9 cellular contexts compared by ENCODE assay signal in the genomic region with DNA sequence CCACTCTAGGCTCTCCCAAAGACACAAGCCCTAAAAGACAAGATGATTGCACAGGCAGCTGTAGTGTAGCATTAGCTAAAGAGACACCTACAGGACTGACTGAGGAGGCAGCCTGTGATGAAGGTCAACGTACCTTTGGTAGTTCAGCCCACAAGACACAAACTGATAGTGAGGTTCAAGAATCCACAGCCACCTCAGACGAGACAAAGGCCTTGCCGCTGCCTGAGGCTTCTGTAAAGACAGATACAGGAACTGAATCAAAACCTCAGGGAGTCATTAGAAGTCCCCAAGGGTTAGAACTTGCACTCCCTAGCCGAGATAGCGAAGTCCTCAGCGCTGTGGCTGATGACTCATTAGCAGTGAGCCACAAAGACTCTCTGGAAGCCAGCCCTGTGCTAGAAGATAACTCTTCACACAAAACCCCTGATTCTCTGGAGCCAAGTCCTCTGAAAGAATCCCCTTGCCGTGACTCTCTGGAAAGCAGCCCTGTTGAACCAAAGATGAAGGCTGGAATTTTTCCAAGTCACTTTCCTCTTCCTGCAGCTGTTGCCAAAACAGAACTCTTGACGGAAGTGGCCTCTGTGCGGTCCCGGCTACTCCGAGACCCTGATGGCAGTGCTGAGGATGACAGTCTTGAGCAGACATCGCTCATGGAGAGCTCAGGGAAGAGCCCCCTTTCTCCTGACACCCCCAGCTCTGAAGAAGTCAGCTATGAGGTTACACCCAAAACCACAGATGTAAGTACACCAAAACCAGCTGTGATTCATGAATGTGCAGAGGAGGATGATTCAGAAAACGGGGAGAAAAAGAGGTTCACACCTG.
DNase-seq lines count a peak whose midpoint lies in the region; ATAC-seq and TF ChIP-seq lines count a peak whose summit lies in the region.
"Had no signal": no experiment of that assay in that cellular context is flagged by ENCODE, and none has a peak within 500 bp of the region (broad histone marks: within the 10 kb centered on the region; RNA-seq: fewer than 3 reads in every experiment).

No MANE protein-coding gene starts in this region.

- intact Hi-C loops in esophagus muscularis mucosa (cut with DNase I), result no loop called here

- no peaks in the 10 kb centered on the region for H3K36me3 Mint-ChIP-seq in T-helper 17 cell (ENCODE audit: low read depth)
- H3K36me3 Mint-ChIP-seq in stimulated activated memory B cell treated with anti-CD40 and anti-IgM and Interleukin-4, amounts not matched to agents 10 μg/mL and 1 μg/mL and 100 μg/mL, for 72 hours, result peaks cover 5% of the 10 kb centered on the region

- peaks cover 4% of the 10 kb centered on the region for H3K9me3 Mint-ChIP-seq in stimulated activated memory B cell treated with anti-CD40 and anti-IgM and Interleukin-4, amounts not matched to agents 10 μg/mL and 1 μg/mL and 100 μg/mL, for 72 hours

- peaks cover 7% of the 10 kb centered on the region for H3K27me3 Mint-ChIP-seq in T-helper 17 cell
- H3K27me3 Mint-ChIP-seq in stimulated activated memory B cell treated with anti-CD40 and anti-IgM and Interleukin-4, amounts not matched to agents 10 μg/mL and 1 μg/mL and 100 μg/mL, for 72 hours, result peaks cover 68% of the 10 kb centered on the region

- H3K36me3 ChIP-seq in BE2C, result no peaks in the 10 kb centered on the region; the same call in none of the 2 replicates
- peaks cover 0 to 32% (median 8%) of the 10 kb centered on the region in 4 donors for H3K36me3 ChIP-seq in esophagus muscularis mucosa

- H3K27ac ChIP-seq in esophagus muscularis mucosa (replicated peaks in 1 of 4), result no peak overlapping the region
- H3K27ac ChIP-seq: tibial artery had no signal

- peak overlapping the region; percentile 77 for H3K4me3 Mint-ChIP-seq in T-helper 17 cell
- peak overlapping the region; percentile 36 for H3K4me3 Mint-ChIP-seq in stimulated activated memory B cell treated with anti-CD40 and anti-IgM and Interleukin-4, amounts not matched to agents 10 μg/mL and 1 μg/mL and 100 μg/mL, for 72 hours

- no peak for TF ChIP-seq POLR2A in esophagus muscularis mucosa (IDR thresholded peaks at IDR 0.05; ENCODE audit: low read depth)

- H3K4me1 ChIP-seq in BE2C (no peaks in the 10 kb centered on the region), esophagus muscularis mucosa (peaks cover 0 to 8% (median 0%) of the 10 kb centered on the region in 4 donors)
- H3K4me1 ChIP-seq: tibial artery had no signal

- no peak for TF ChIP-seq EP300 in esophagus muscularis mucosa (IDR thresholded peaks at IDR 0.05)

- DNase-seq in BE2C, result peak; percentile 16
- DNase-seq in T-helper 17 cell, result peak; percentile 7 to 47 (median 30)
- DNase-seq in amniotic epithelial cell (ENCODE audit: low read depth), result peak; percentile 76
- DNase-seq in lung microvascular endothelial cell (ENCODE audit: low read depth in 2 of 2), result peak; percentile 42 to 62
- DNase-seq in esophagus muscularis mucosa (ENCODE audit: extremely low spot score), result no peak

- H3K9me3 ChIP-seq in BE2C (no peaks in the 10 kb centered on the region), T-helper 17 cell (ENCODE audit: control insufficient read depth, low read length, poor library complexity, severe bottlenecking) (peaks cover 6% of the 10 kb centered on the region), esophagus muscularis mucosa (no peaks in the 10 kb centered on the region)
- H3K9me3 ChIP-seq: tibial artery had no signal

- 51% methylated on average over 8 of the region's 13 CpGs for WGBS in esophagus muscularis mucosa

- H3K27ac Mint-ChIP-seq in T-helper 17 cell, result peak overlapping the region; percentile 87
- H3K27ac Mint-ChIP-seq in stimulated activated memory B cell treated with anti-CD40 and anti-IgM and Interleukin-4, amounts not matched to agents 10 μg/mL and 1 μg/mL and 100 μg/mL, for 72 hours, result no peak overlapping the region

- peak; percentile 93 for ATAC-seq in GM19372 (IDR thresholded peaks at IDR 0.05; ENCODE audit: low read depth, unreplicated experiment)
- peak; percentile 99 for ATAC-seq in HG03439 (IDR thresholded peaks at IDR 0.05; ENCODE audit: unreplicated experiment)
- ATAC-seq in T-helper 17 cell, result peak; percentile 93
- peak; percentile 99 for ATAC-seq in stimulated activated memory B cell treated with anti-CD40 and anti-IgM and Interleukin-4, amounts not matched to agents 10 μg/mL and 1 μg/mL and 100 μg/mL, for 72 hours

- H3K27me3 ChIP-seq in BE2C (no peaks in the 10 kb centered on the region), esophagus muscularis mucosa (no peaks in the 10 kb centered on the region)
- H3K27me3 ChIP-seq: tibial artery had no signal

- peaks cover 21% of the 10 kb centered on the region for H3K4me1 Mint-ChIP-seq in T-helper 17 cell
- peaks cover 34% of the 10 kb centered on the region for H3K4me1 Mint-ChIP-seq in stimulated activated memory B cell treated with anti-CD40 and anti-IgM and Interleukin-4, amounts not matched to agents 10 μg/mL and 1 μg/mL and 100 μg/mL, for 72 hours

- H3K4me3 ChIP-seq in BE2C (ENCODE audit: low read depth, low read length) (no peak overlapping the region), esophagus muscularis mucosa (peak overlapping the region in 1 of 4 donors; percentile 0)
- H3K4me3 ChIP-seq: tibial artery had no signal

- TF ChIP-seq CTCF in BE2C (IDR thresholded peaks at IDR 0.05; ENCODE audit: low read depth, low read length) (no peak), esophagus muscularis mucosa (IDR thresholded peaks at IDR 0.05) (no peak)
